25 cellular contexts compared by ENCODE assay signal in genomic region chr9:98345011-98345410, GRCh38.
"Had no signal": no experiment of that assay in that cellular context is flagged by ENCODE, and none has a peak within 500 bp of the region (broad histone marks: within the 10 kb centered on the region; RNA-seq: fewer than 3 reads in every experiment).

No MANE protein-coding gene starts in this region.

- H3K9me3 ChIP-seq: breast epithelium, esophagus squamous epithelium, pancreas, prostate gland, thyroid gland, upper lobe of right lung had no signal

- H3K4me3 ChIP-seq: breast epithelium, esophagus squamous epithelium, pancreas, prostate gland, skin epidermis, thyroid gland, upper lobe of right lung had no signal

- FAIRE-seq: frontal cortex, kidney, pancreas had no signal

- H3K27me3 ChIP-seq: breast epithelium, pancreas, thyroid gland, upper lobe of right lung had no signal

- DNase-seq: activated CD4-positive, alpha-beta T cell treated with anti-CD3 and anti-CD28 coated beads for 4 hours; activated CD4-positive, alpha-beta T cell treated with anti-CD3 and anti-CD28 coated beads, Interleukin-2, amount 50 U/mL, for 4 hours; activated naive CD4-positive, alpha-beta T cell; activated T-cell treated with anti-CD3 and anti-CD28 coated beads for 4 hours; activated T-cell treated with anti-CD3 and anti-CD28 coated beads, Interleukin-2, amount 50 U/mL, for 72 hours; central memory CD4-positive, alpha-beta T cell; endodermal cell; esophagus squamous epithelium; kidney; left colon; mammary epithelial cell; naive thymus-derived CD4-positive, alpha-beta T cell; pancreas; retina; stimulated activated CD4-positive, alpha-beta T cell treated with anti-CD3 and anti-CD28 coated beads, Interleukin-12 subunit alpha, Interleukin-12 subunit beta, amount 100 ng/mL, for 4 hours; stimulated activated CD4-positive, alpha-beta T cell treated with anti-CD3 and anti-CD28 coated beads, Interleukin-4, amount 100 ng/mL, for 24 hours; thyroid gland; upper lobe of right lung had no signal

- H3K4me1 ChIP-seq: breast epithelium, esophagus squamous epithelium, pancreas, prostate gland, thyroid gland, upper lobe of right lung had no signal

- H3K36me3 ChIP-seq: breast epithelium, esophagus squamous epithelium, pancreas, prostate gland, thyroid gland, upper lobe of right lung had no signal

- H3K27ac ChIP-seq: breast epithelium, esophagus squamous epithelium, pancreas, prostate gland, skin epidermis, thyroid gland, upper lobe of right lung had no signal

- ATAC-seq: activated naive CD4-positive, alpha-beta T cell treated with anti-CD3 and anti-CD28 coated beads, Interleukin-2, amount 50 U/mL, for 72 hours; activated T-cell treated with anti-CD3 and anti-CD28 coated beads, Interleukin-2, amount 50 U/mL, for 72 hours; left colon; naive thymus-derived CD4-positive, alpha-beta T cell; pancreas; sciatic nerve; stimulated activated effector memory CD8-positive, alpha-beta T cell treated with anti-CD3 and anti-CD28 coated beads, Interleukin-12 subunit alpha, Interleukin-12 subunit beta, amount 100 ng/mL, for 72 hours; upper lobe of right lung had no signal
